In genomic region chr17:1746975-1747543, GRCh38 we compare ENCODE assay signal across 1 cellular context.
TF ChIP-seq lines count a peak whose summit lies in the region.

No MANE protein-coding gene starts in this region.

TF ChIP-seq in endothelial cell of umbilical vein, 7 proteins besides CTCF, POLR2A, EP300 and RAD21 (continued from another document):
- TF ChIP-seq MAX (IDR thresholded peaks at IDR 0.05; ENCODE audit: insufficient read depth, insufficient read length) = no peak
TF ChIP-seq in endothelial cell of umbilical vein: peak in this region for 0.
